10 cellular contexts compared by ENCODE assay signal in genomic region chr20:2701671-2702081, GRCh38.
"Had no signal": no experiment of that assay in that cellular context is flagged by ENCODE, and none has a peak within 500 bp of the region (broad histone marks: within the 10 kb centered on the region; RNA-seq: fewer than 3 reads in every experiment).

No MANE protein-coding gene starts in this region.

- H3K4me1 ChIP-seq: breast epithelium, esophagus squamous epithelium, thyroid gland had no signal

- H3K4me3 ChIP-seq: breast epithelium, esophagus squamous epithelium, thyroid gland had no signal

- FAIRE-seq: small intestine had no signal

- H3K4me1 Mint-ChIP-seq: naive B cell had no signal

- H3K27ac Mint-ChIP-seq: activated naive CD8-positive, alpha-beta T cell treated with anti-CD3 and anti-CD28 coated beads, Interleukin-2, amount 10 ng/mL, durations not matched to agents 7 days and 5 days; stimulated activated effector memory CD8-positive, alpha-beta T cell treated with anti-CD3 and anti-CD28 coated beads, Interleukin-12 subunit alpha, Interleukin-12 subunit beta, amount 100 ng/mL, for 72 hours had no signal

- DNase-seq: activated CD4-positive, alpha-beta T cell treated with anti-CD3 and anti-CD28 coated beads, Interleukin-2, amount 50 U/mL, for 1 hour; activated naive CD8-positive, alpha-beta T cell treated with anti-CD3 and anti-CD28 coated beads, Interleukin-2, amount 10 ng/mL, durations not matched to agents 7 days and 5 days; esophagus squamous epithelium; foreskin fibroblast; naive B cell; right cardiac atrium; small intestine; thyroid gland had no signal

- H3K9me3 ChIP-seq: breast epithelium, esophagus squamous epithelium, thyroid gland had no signal

- H3K4me3 Mint-ChIP-seq: activated naive CD8-positive, alpha-beta T cell treated with anti-CD3 and anti-CD28 coated beads, Interleukin-2, amount 10 ng/mL, durations not matched to agents 7 days and 5 days; stimulated activated effector memory CD8-positive, alpha-beta T cell treated with anti-CD3 and anti-CD28 coated beads, Interleukin-12 subunit alpha, Interleukin-12 subunit beta, amount 100 ng/mL, for 72 hours had no signal

- H3K9me3 Mint-ChIP-seq: activated naive CD8-positive, alpha-beta T cell treated with anti-CD3 and anti-CD28 coated beads, Interleukin-2, amount 10 ng/mL, durations not matched to agents 7 days and 5 days; naive B cell; stimulated activated effector memory CD8-positive, alpha-beta T cell treated with anti-CD3 and anti-CD28 coated beads, Interleukin-12 subunit alpha, Interleukin-12 subunit beta, amount 100 ng/mL, for 72 hours had no signal

- H3K27ac ChIP-seq: breast epithelium, esophagus squamous epithelium, thyroid gland had no signal

- H3K36me3 Mint-ChIP-seq: activated naive CD8-positive, alpha-beta T cell treated with anti-CD3 and anti-CD28 coated beads, Interleukin-2, amount 10 ng/mL, durations not matched to agents 7 days and 5 days; naive B cell; stimulated activated effector memory CD8-positive, alpha-beta T cell treated with anti-CD3 and anti-CD28 coated beads, Interleukin-12 subunit alpha, Interleukin-12 subunit beta, amount 100 ng/mL, for 72 hours had no signal

- H3K36me3 ChIP-seq: breast epithelium, esophagus squamous epithelium, thyroid gland had no signal

- ATAC-seq: right cardiac atrium; stimulated activated effector memory CD8-positive, alpha-beta T cell treated with anti-CD3 and anti-CD28 coated beads, Interleukin-12 subunit alpha, Interleukin-12 subunit beta, amount 100 ng/mL, for 72 hours had no signal

- H3K27me3 ChIP-seq: breast epithelium, thyroid gland had no signal
